Comparison of ENCODE assay signal across 8 cellular contexts in genomic region chr7:73578342-73579124, GRCh38. TPM values are rescaled to one million over a fixed set of nuclear protein-coding genes. Genes with fewer than 3 reads are reported as not detected.
DNase-seq lines count a peak whose midpoint lies in the region; ATAC-seq and TF ChIP-seq lines count a peak whose summit lies in the region.

A gene with protein sequence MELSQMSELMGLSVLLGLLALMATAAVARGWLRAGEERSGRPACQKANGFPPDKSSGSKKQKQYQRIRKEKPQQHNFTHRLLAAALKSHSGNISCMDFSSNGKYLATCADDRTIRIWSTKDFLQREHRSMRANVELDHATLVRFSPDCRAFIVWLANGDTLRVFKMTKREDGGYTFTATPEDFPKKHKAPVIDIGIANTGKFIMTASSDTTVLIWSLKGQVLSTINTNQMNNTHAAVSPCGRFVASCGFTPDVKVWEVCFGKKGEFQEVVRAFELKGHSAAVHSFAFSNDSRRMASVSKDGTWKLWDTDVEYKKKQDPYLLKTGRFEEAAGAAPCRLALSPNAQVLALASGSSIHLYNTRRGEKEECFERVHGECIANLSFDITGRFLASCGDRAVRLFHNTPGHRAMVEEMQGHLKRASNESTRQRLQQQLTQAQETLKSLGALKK (minus strand): TSS chr7:73578579. CDS start chr7:73578549, 30 bp downstream.

- peak within 1 kb of the TSS; percentile 94 for H3K4me2 ChIP-seq in osteoblast (ENCODE audit: insufficient read depth, low read length)

- ATAC-seq in HG02610 (IDR thresholded peaks at IDR 0.05; ENCODE audit: unreplicated experiment) (peak; percentile 89), thoracic aorta (ENCODE audit: insufficient number of reproducible peaks, low FRiP score, low read depth) (peak; percentile 89)
- ATAC-seq in activated naive CD4-positive, alpha-beta T cell treated with anti-CD3 and anti-CD28 coated beads, Interleukin-2, amount 50 U/mL, for 72 hours: peak; percentile 90 to 93

- TF ChIP-seq POLR2A in GM10847 (IDR thresholded peaks at IDR 0.05; ENCODE audit: extremely low read depth, insufficient read length): peak; percentile 98

- DNase-seq in NCI-H1092 treated with DMSO at 0.1 percent for 48 hours (lab: John Stamatoyannopoulos, UW) (peak; percentile 99), SKM-1 (lab: John Stamatoyannopoulos, UW; ENCODE audit: unreplicated experiment) (peak; percentile 99), glomerular visceral epithelial cell (ENCODE audit: extremely low spot score) (peak; percentile 98), osteoblast (ENCODE audit: insufficient read length, low spot score, missing footprints) (peak; percentile 100), thoracic aorta (ENCODE audit: low spot score) (peak; percentile 98)
- peak; percentile 99 to 100 for DNase-seq in activated naive CD4-positive, alpha-beta T cell treated with anti-CD3 and anti-CD28 coated beads, Interleukin-2, amount 50 U/mL, for 72 hours (ENCODE audit: low spot score in 2 of 2)

- H3K27ac ChIP-seq in osteoblast (ENCODE audit: low read depth, low read length): peak within 1 kb of the TSS; percentile 87
- peak within 1 kb of the TSS; percentile 79 for H3K27ac ChIP-seq in thoracic aorta

- H3K36me3 ChIP-seq in osteoblast (ENCODE audit: insufficient read depth, low read length) (peaks cover 17% of the 10 kb centered on the region), thoracic aorta (peaks cover 15% of the 10 kb centered on the region)

- peak within 1 kb of the TSS; percentile 89 for H2AFZ ChIP-seq in osteoblast (ENCODE audit: low read length)

- H3K27me3 ChIP-seq in osteoblast (ENCODE audit: insufficient read depth, low read length): no peaks in the 10 kb centered on the region
- H3K27me3 ChIP-seq in thoracic aorta (replicated peaks; ENCODE audit: insufficient read depth): no peaks in the 10 kb centered on the region

- peaks cover 33% of the 10 kb centered on the region for H4K20me1 ChIP-seq in osteoblast (ENCODE audit: insufficient read depth, low read length)

- peaks cover 12 to 33% of the 10 kb centered on the region in 2 donors for H3K36me3 Mint-ChIP-seq in activated naive CD4-positive, alpha-beta T cell treated with anti-CD3 and anti-CD28 coated beads, Interleukin-2, amount 50 U/mL, for 72 hours

- no peaks in the 10 kb centered on the region for H3K9me3 Mint-ChIP-seq in activated naive CD4-positive, alpha-beta T cell treated with anti-CD3 and anti-CD28 coated beads, Interleukin-2, amount 50 U/mL, for 72 hours

- H3K4me3 ChIP-seq in osteoblast (ENCODE audit: insufficient read depth, low read length): peak within 1 kb of the TSS; percentile 98
- H3K4me3 ChIP-seq in thoracic aorta: peak within 1 kb of the TSS; percentile 94

- H3K4me1 ChIP-seq in osteoblast (ENCODE audit: insufficient read depth, low read length): peaks cover 14% of the 10 kb centered on the region
- peaks cover 10 to 20% of the 10 kb centered on the region in 2 donors for H3K4me1 ChIP-seq in thoracic aorta (ENCODE audit: control insufficient read depth in 1 of 2, low read depth in 2 of 2)

- H3K79me2 ChIP-seq in osteoblast (ENCODE audit: insufficient read depth, low read length): peaks cover 41% of the 10 kb centered on the region

- peak within 1 kb of the TSS; percentile 91 to 99 for H3K27ac Mint-ChIP-seq in activated naive CD4-positive, alpha-beta T cell treated with anti-CD3 and anti-CD28 coated beads, Interleukin-2, amount 50 U/mL, for 72 hours

- H3K9me3 ChIP-seq in osteoblast (ENCODE audit: low read depth, low read length) (no peaks in the 10 kb centered on the region), thoracic aorta (no peaks in the 10 kb centered on the region)

- no peak for TF ChIP-seq CTCF in osteoblast (IDR thresholded peaks at IDR 0.05; ENCODE audit: extremely low read depth, low read depth, low read length)
- TF ChIP-seq CTCF in thoracic aorta (IDR thresholded peaks at IDR 0.05): no peak

RNA-seq across cellular contexts. Expression of the gene that starts here (rescaled TPM):
- total RNA-seq in activated naive CD4-positive, alpha-beta T cell treated with anti-CD3 and anti-CD28 coated beads, Interleukin-2, amount 50 U/mL, for 72 hours: 10 to 100 TPM; 33.3 to 35.2 TPM
- total RNA-seq in osteoblast (56.1 and 66.6 TPM in 2 replicates), thoracic aorta (10 to 100 TPM; 17.1 to 31.7 TPM)

Comparison
In these comparisons a context has a peak if more than half of its experiments do, and no peak if none do; other contexts are left out.
1. Peak in every context shown above with its lines: DNase-seq, ATAC-seq, H3K4me3 ChIP-seq and H3K27ac ChIP-seq.